23 cellular contexts compared by ENCODE assay signal in the genomic region with DNA sequence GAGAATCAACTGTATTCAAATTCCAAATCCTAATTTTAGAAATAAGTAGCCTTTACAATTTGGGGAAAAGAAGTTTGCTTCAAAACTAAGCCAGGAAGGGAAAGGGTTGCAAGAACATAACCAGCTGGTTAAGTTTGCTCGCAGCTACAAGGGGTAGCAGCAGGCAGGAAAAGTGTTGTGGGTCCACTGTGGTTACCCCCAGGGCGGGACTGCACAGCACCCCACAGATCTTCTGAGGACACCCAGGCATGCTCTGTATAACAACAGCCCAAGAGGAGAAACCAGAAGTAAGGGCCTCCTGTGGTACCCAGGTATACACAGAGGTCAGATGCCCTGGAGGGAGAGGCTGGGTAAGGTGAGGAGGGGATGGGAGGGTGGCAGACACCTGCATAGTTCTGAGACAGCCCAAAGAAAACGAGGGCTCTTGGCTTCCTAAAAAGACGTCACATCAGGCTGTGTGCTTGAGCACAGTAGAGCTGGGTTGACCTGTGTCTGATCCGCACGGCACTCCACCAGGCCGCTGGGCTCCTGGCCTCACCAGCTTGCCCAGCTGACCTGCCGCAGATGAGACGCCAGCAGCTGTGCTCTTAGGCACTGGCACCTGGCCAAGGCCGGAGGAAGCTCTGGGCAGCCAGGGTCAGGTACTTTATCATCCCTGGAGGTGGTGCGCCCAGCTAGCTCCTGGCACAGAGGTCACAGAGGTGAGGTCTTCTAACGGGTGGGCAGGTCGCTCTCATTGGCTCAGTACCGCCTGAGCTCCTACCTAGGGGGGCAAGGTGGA.
"Had no signal": no experiment of that assay in that cellular context is flagged by ENCODE, and none has a peak within 500 bp of the region (broad histone marks: within the 10 kb centered on the region; RNA-seq: fewer than 3 reads in every experiment).

No MANE protein-coding gene starts in this region.

- H3K36me3 Mint-ChIP-seq: naive thymus-derived CD4-positive, alpha-beta T cell had no signal

- H3K27ac ChIP-seq: cardiac muscle cell, colonic mucosa, gastrocnemius medialis, SJSA1, tibial nerve, WERI-Rb-1 had no signal

- H3K27ac Mint-ChIP-seq: activated T-helper 17 cell treated with anti-CD3 and anti-CD28 coated beads, Interleukin-2, amount 50 U/mL, for 72 hours; naive thymus-derived CD4-positive, alpha-beta T cell had no signal

- ATAC-seq: activated T-helper 17 cell treated with anti-CD3 and anti-CD28 coated beads, Interleukin-2, amount 50 U/mL, for 72 hours; gastrocnemius medialis; left ventricle myocardium superior; naive thymus-derived CD4-positive, alpha-beta T cell had no signal

- H3K36me3 ChIP-seq: cardiac muscle cell, colonic mucosa, SJSA1, tibial nerve, WERI-Rb-1 had no signal

- H3K9me3 ChIP-seq: colonic mucosa, gastrocnemius medialis, SJSA1, tibial nerve had no signal

- H3K4me1 Mint-ChIP-seq: activated T-helper 17 cell treated with anti-CD3 and anti-CD28 coated beads, Interleukin-2, amount 50 U/mL, for 72 hours had no signal

- H3K9me3 Mint-ChIP-seq: activated T-helper 17 cell treated with anti-CD3 and anti-CD28 coated beads, Interleukin-2, amount 50 U/mL, for 72 hours; naive thymus-derived CD4-positive, alpha-beta T cell had no signal

- H3K4me3 ChIP-seq: cardiac muscle cell, colonic mucosa, gastrocnemius medialis, SJSA1, tibial nerve had no signal

- H3K27me3 ChIP-seq: cardiac muscle cell, colonic mucosa, gastrocnemius medialis, SJSA1, tibial nerve had no signal

- H3K4me1 ChIP-seq: colonic mucosa had no signal

- DNase-seq: activated CD4-positive, alpha-beta T cell treated with anti-CD3 and anti-CD28 coated beads for 1 hour; activated CD4-positive, alpha-beta T cell treated with anti-CD3 and anti-CD28 coated beads, Interleukin-2, amount 50 U/mL, for 4 hours; activated naive CD4-positive, alpha-beta T cell treated with anti-CD3 and anti-CD28 coated beads, Interleukin-2, amount 50 U/mL, for 16 hours; activated T-cell treated with anti-CD3 and anti-CD28 coated beads, Interleukin-2, amount 50 U/mL, for 1 hour; amygdala; colonic mucosa; erythroblast; gastrocnemius medialis; head of caudate nucleus; kidney glomerular epithelial cell; left ventricle myocardium superior; mesenchymal stem cell; naive thymus-derived CD4-positive, alpha-beta T cell; stimulated activated CD4-positive, alpha-beta T cell treated with anti-CD3 and anti-CD28 coated beads, Interleukin-12 subunit alpha, Interleukin-12 subunit beta, amount 100 ng/mL, for 4 hours; stimulated activated CD4-positive, alpha-beta T cell treated with anti-CD3 and anti-CD28 coated beads, Interleukin-1b, Interleukin-23, amount 100 ng/mL, for 48 hours; stimulated activated CD8-positive, alpha-beta memory T cell treated with anti-CD3 and anti-CD28 coated beads, Interleukin-4, amount 100 ng/mL, for 48 hours; stimulated activated naive CD4-positive, alpha-beta T cell; substantia nigra; WERI-Rb-1 had no signal

- H3K4me3 Mint-ChIP-seq: activated T-helper 17 cell treated with anti-CD3 and anti-CD28 coated beads, Interleukin-2, amount 50 U/mL, for 72 hours; naive thymus-derived CD4-positive, alpha-beta T cell had no signal
